In the genomic region with DNA sequence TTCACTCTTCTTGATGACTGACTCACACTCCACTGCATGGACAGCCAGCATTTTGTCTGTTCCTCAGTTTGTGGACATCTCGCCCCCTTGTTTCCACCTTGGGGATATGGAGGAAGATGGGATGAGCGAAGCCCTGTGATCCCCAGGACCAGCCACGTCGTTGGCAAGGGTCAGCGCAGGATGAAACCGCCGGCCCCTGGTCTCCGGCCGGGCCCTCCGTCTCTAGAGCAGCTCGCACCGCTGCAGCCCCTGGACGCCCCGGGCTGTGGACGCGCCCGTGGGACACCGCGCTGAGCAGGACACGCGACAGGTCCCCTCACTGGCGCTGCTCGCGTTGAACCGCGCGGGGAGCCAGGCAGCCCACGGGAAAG, we compare ENCODE assay signal across 8 cellular contexts. TPM values are rescaled to one million over a fixed set of nuclear protein-coding genes. Genes with fewer than 3 reads are reported as not detected.
A peak's percentile ranks its signal among the peaks of the same experiment; 100 is the strongest.
DNase-seq lines count a peak whose midpoint lies in the region; ATAC-seq and TF ChIP-seq lines count a peak whose summit lies in the region.

No MANE protein-coding gene starts in this region.

- peak overlapping the region; percentile 83 for H3K4me3 ChIP-seq in LNCaP clone FGC (ENCODE audit: low read depth, low read length)
- H3K4me3 ChIP-seq in mesodermal cell (ENCODE audit: extremely low read depth, insufficient read depth, low read length, poor library complexity, severe bottlenecking): peak overlapping the region; percentile 69
- H3K4me3 ChIP-seq in vagina: peak overlapping the region; percentile 87 to 90

- H3K36me3 ChIP-seq in mesodermal cell (ENCODE audit: control insufficient read depth, insufficient read depth, low read length) (peaks cover 26% of the 10 kb centered on the region), vagina (no peaks in the 10 kb centered on the region)

- intact Hi-C loops in vagina (cut with DNase I): no loop called here

- H3K27ac ChIP-seq in cingulate gyrus (ENCODE audit: low read depth, low read length) (peak overlapping the region; percentile 75), mesodermal cell (ENCODE audit: low read depth, low read length, severe bottlenecking) (no peak overlapping the region), vagina (peak overlapping the region; percentile 40)

- peak; percentile 25 for ATAC-seq in GM21786 (IDR thresholded peaks at IDR 0.05; ENCODE audit: unreplicated experiment)

- peaks cover 23% of the 10 kb centered on the region for H3K4me1 ChIP-seq in mesodermal cell (ENCODE audit: control insufficient read depth, insufficient read depth, low read length, poor library complexity, severe bottlenecking)
- H3K4me1 ChIP-seq in vagina: peaks cover 32% of the 10 kb centered on the region

- H3K27me3 ChIP-seq in vagina: no peaks in the 10 kb centered on the region

- TF ChIP-seq CTCF in LNCaP clone FGC (IDR thresholded peaks at IDR 0.05; ENCODE audit: control insufficient read depth, extremely low read depth, insufficient read depth) (no peak), vagina (IDR thresholded peaks at IDR 0.05) (no peak)

- TF ChIP-seq POLR2A in vagina (IDR thresholded peaks at IDR 0.05): no peak

- 3 to 5% methylated on average over 22 to 27 of the region's 28 CpGs for WGBS in mesodermal cell (ENCODE audit: insufficient coverage in 2 of 2), 2 experiments

- DNase-seq in Daoy (ENCODE audit: low read depth) (peak; percentile 9), LNCaP clone FGC (ENCODE audit: low read depth) (no peak), vagina (ENCODE audit: extremely low spot score in 2 of 2) (no peak), NCI-H1105 (lab: John Stamatoyannopoulos, UW) (no peak), T1000 (lab: John Stamatoyannopoulos, UW) (no peak)

- H3K9me3 ChIP-seq in mesodermal cell (ENCODE audit: control insufficient read depth, low read length) (no peaks in the 10 kb centered on the region), vagina (no peaks in the 10 kb centered on the region)

RNA-seq across cellular contexts. Expression of a gene that starts 0.6 kb away (rescaled TPM):
- total RNA-seq in Daoy (2014; rRNA removed; shearing (Covaris generic)): 12.6 and 28.6 TPM in 2 replicates
- polyA plus RNA-seq in mesodermal cell (2013, experiment 1 of 2): 51.6 TPM
- polyA plus RNA-seq in mesodermal cell (2013, experiment 2 of 2): 42.9 TPM
- total RNA-seq in vagina: 18.4 TPM
